32 cellular contexts compared by ENCODE assay signal in the genomic region with DNA sequence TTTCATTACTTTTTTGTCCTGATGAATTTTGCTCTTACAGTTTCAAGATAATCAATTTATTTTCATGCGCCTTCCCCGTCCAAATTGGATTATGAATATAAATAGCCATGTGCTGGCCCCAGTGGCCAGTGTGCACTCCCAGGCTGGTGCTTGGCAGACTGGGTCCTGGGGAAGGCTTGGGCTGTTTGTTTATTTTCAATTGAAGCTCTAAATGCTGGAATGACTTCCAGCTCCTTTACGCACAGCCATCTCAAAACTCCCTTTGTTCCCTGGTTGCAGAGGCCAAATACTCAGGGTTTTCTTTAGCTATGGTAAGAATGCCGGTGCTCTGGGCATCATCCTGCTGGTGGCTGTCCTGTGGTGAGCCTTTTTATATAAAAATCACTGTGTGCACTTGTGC.
DNase-seq lines count a peak whose midpoint lies in the region; TF ChIP-seq lines count a peak whose summit lies in the region.
"Had no signal": no experiment of that assay in that cellular context is flagged by ENCODE, and none has a peak within 500 bp of the region (broad histone marks: within the 10 kb centered on the region; RNA-seq: fewer than 3 reads in every experiment).

No MANE protein-coding gene starts in this region.

- no peaks in the 10 kb centered on the region for H3K79me2 ChIP-seq in neural progenitor cell (ENCODE audit: low read depth)

- no peaks in the 10 kb centered on the region for H3K27me3 ChIP-seq in BLaER1
- no peaks in the 10 kb centered on the region for H3K27me3 ChIP-seq in neural progenitor cell
- no peaks in the 10 kb centered on the region for H3K27me3 ChIP-seq in stomach
- H3K27me3 ChIP-seq: brain microvascular endothelial cell, colonic mucosa, foreskin keratinocyte, upper lobe of left lung had no signal

- peaks cover 18% of the 10 kb centered on the region for H3K4me1 Mint-ChIP-seq in neural progenitor cell

- no peak overlapping the region for H3K27ac ChIP-seq in BLaER1
- H3K27ac ChIP-seq in neural progenitor cell: no peak overlapping the region
- H3K27ac ChIP-seq in stomach: no peak overlapping the region
- H3K27ac ChIP-seq: brain microvascular endothelial cell, colonic mucosa, foreskin keratinocyte, upper lobe of left lung had no signal

- H3K4me3 ChIP-seq in BLaER1 (no peak overlapping the region), neural progenitor cell (no peak overlapping the region), foreskin fibroblast (ENCODE audit: low read depth in 1 of 2, low read length in 2 of 2) (no peak overlapping the region), stomach (no peak overlapping the region)
- H3K4me3 ChIP-seq: colonic mucosa, GM23338, upper lobe of left lung had no signal

- H3F3A ChIP-seq in neural progenitor cell (ENCODE audit: low read depth): no peaks in the 10 kb centered on the region

- WGBS in stomach, 5 donors: 69 to 83% (median 77%) methylated on average over 4 of the region's 4 CpGs

- H3K27ac Mint-ChIP-seq in neural progenitor cell: no peak overlapping the region
- H3K27ac Mint-ChIP-seq: activated naive CD4-positive, alpha-beta T cell treated with anti-CD3 and anti-CD28 coated beads for 36 hours; activated T-cell treated with anti-CD3 and anti-CD28 coated beads, Interleukin-2, amount 50 U/mL, for 72 hours; CD14-positive monocyte; GM23338; immature natural killer cell; mesothelial cell of epicardium; T-cell had no signal

- no peak overlapping the region for H3K4me3 Mint-ChIP-seq in neural progenitor cell
- H3K4me3 Mint-ChIP-seq: activated naive CD4-positive, alpha-beta T cell treated with anti-CD3 and anti-CD28 coated beads for 36 hours; activated T-cell treated with anti-CD3 and anti-CD28 coated beads, Interleukin-2, amount 50 U/mL, for 72 hours; CD14-positive monocyte; GM23338; immature natural killer cell; mesothelial cell of epicardium; naive thymus-derived CD8-positive, alpha-beta T cell; T-cell had no signal

- no peaks in the 10 kb centered on the region for H3K36me3 Mint-ChIP-seq in neural progenitor cell
- H3K36me3 Mint-ChIP-seq: CD14-positive monocyte; immature natural killer cell; naive thymus-derived CD8-positive, alpha-beta T cell; T-cell had no signal

- intact Hi-C loops in stomach (cut with DNase I; ENCODE audit: low total_unique reads): no loop called here

- TF ChIP-seq CTCF in neural progenitor cell (IDR thresholded peaks at IDR 0.05) (no peak), foreskin fibroblast (IDR thresholded peaks at IDR 0.05; ENCODE audit: low read depth, low read length) (no peak), GM13976 (IDR thresholded peaks at IDR 0.05; ENCODE audit: borderline replicate concordance, control extremely low read depth, extremely low read depth, insufficient read depth, missing control alignments) (no peak), stomach (IDR thresholded peaks at IDR 0.05) (no peak)

- no peaks in the 10 kb centered on the region for H3K9me3 Mint-ChIP-seq in neural progenitor cell
- H3K9me3 Mint-ChIP-seq: activated naive CD4-positive, alpha-beta T cell treated with anti-CD3 and anti-CD28 coated beads for 36 hours; activated T-cell treated with anti-CD3 and anti-CD28 coated beads, Interleukin-2, amount 50 U/mL, for 72 hours; CD14-positive monocyte; GM23338; immature natural killer cell; naive thymus-derived CD8-positive, alpha-beta T cell; T-cell had no signal

- TF ChIP-seq POLR2A in stomach (IDR thresholded peaks at IDR 0.05): no peak

- H3K9me3 ChIP-seq in BLaER1 (peaks cover 7% of the 10 kb centered on the region; the same call in 1 of the 2 replicates), neural progenitor cell (ENCODE audit: low read depth) (no peaks in the 10 kb centered on the region), stomach (no peaks in the 10 kb centered on the region)
- H3K9me3 ChIP-seq: colonic mucosa, upper lobe of left lung had no signal

- H3K9ac ChIP-seq in BLaER1: no peak overlapping the region
- no peak overlapping the region for H3K9ac ChIP-seq in neural progenitor cell

- DNase-seq in RPMI7951 (ENCODE audit: low read depth): peak; percentile 32
- DNase-seq in fibroblast of peridontal ligament (ENCODE audit: extremely low read depth): peak; percentile 20
- DNase-seq in neural progenitor cell (ENCODE audit: low spot score): peak; percentile 45
- DNase-seq in foreskin fibroblast: no peak
- DNase-seq in GM13976 (ENCODE audit: low spot score): no peak
- DNase-seq in COR-L47 (lab: John Stamatoyannopoulos, UW): no peak
- DNase-seq in stomach: no peak
- DNase-seq: ACHN; activated CD4-positive, alpha-beta T cell treated with anti-CD3 and anti-CD28 coated beads, Interleukin-2, amount 50 U/mL, for 4 hours; activated CD4-positive, CD25-positive, alpha-beta regulatory T cell; activated naive CD4-positive, alpha-beta T cell treated with anti-CD3 and anti-CD28 coated beads for 36 hours; activated T-cell treated with anti-CD3 and anti-CD28 coated beads, Interleukin-2, amount 50 U/mL, for 72 hours; brain microvascular endothelial cell; colonic mucosa; effector memory CD4-positive, alpha-beta T cell; erythroblast; foreskin keratinocyte; immature natural killer cell; naive thymus-derived CD8-positive, alpha-beta T cell; NCI-H1092 treated with DMSO at 0.1 percent for 48 hours; NCI-H2029; NCI-H2227 treated with DMSO at 0.1 percent for 48 hours; NCI-H526 treated with DMSO at 0.1 percent for 48 hours; retina; SIG-M5; small intestine; T-cell; upper lobe of left lung had no signal

- no peak for TF ChIP-seq EP300 in stomach (IDR thresholded peaks at IDR 0.05)

- no peak overlapping the region for H2AFZ ChIP-seq in neural progenitor cell (replicated peaks)
- H2AFZ ChIP-seq: GM23338 had no signal

- H3K27me3 Mint-ChIP-seq in neural progenitor cell (ENCODE audit: insufficient read depth, low read depth): peaks cover 2% of the 10 kb centered on the region
- H3K27me3 Mint-ChIP-seq: naive thymus-derived CD8-positive, alpha-beta T cell; T-cell had no signal

- H3K4me2 ChIP-seq in BLaER1 (peak overlapping the region; percentile 66), neural progenitor cell (no peak overlapping the region)
- H3K4me2 ChIP-seq: GM23338 had no signal

- in situ Hi-C loops in GM13976 (cut with MboI; ENCODE audit: low sequenced_read_pairs, unreplicated experiment): no loop called here

- peaks cover 93% of the 10 kb centered on the region for H4K20me1 ChIP-seq in BLaER1
- H4K20me1 ChIP-seq in neural progenitor cell (ENCODE audit: low read depth): no peaks in the 10 kb centered on the region

- H3K36me3 ChIP-seq in BLaER1 (peaks cover 40% of the 10 kb centered on the region), neural progenitor cell (no peaks in the 10 kb centered on the region), stomach (no peaks in the 10 kb centered on the region)
- H3K36me3 ChIP-seq: brain microvascular endothelial cell, colonic mucosa, upper lobe of left lung had no signal

- peaks cover 95% of the 10 kb centered on the region for H3K4me1 ChIP-seq in BLaER1
- peaks cover 7% of the 10 kb centered on the region for H3K4me1 ChIP-seq in neural progenitor cell
- peaks cover 0 to 21% (median 11%) of the 10 kb centered on the region in 4 donors for H3K4me1 ChIP-seq in stomach
- H3K4me1 ChIP-seq: colonic mucosa, foreskin keratinocyte had no signal

Comparison
In these comparisons a context has a peak if more than half of its experiments do, and no peak if none do; other contexts are left out.
1. DNase-seq: peak in RPMI7951 (single experiment), fibroblast of peridontal ligament (single experiment) and neural progenitor cell (single experiment); none in foreskin fibroblast (0 of 2), GM13976 (single experiment), COR-L47 (single experiment) and stomach (single experiment).